26 cellular contexts compared by ENCODE assay signal in genomic region chr11:93829598-93829997, GRCh38. TPM values are rescaled to one million over a fixed set of nuclear protein-coding genes. Genes with fewer than 3 reads are reported as not detected.
DNase-seq lines count a peak whose midpoint lies in the region; ATAC-seq, FAIRE-seq and TF ChIP-seq lines count a peak whose summit lies in the region.
"Had no signal": no experiment of that assay in that cellular context is flagged by ENCODE, and none has a peak within 500 bp of the region (broad histone marks: within the 10 kb centered on the region; RNA-seq: fewer than 3 reads in every experiment).

No MANE protein-coding gene starts in this region.

- H2AFZ ChIP-seq in K562 (ENCODE audit: low read depth, low read length) = no peak overlapping the region

- H3K4me2 ChIP-seq in K562 (ENCODE audit: insufficient read depth, low read length) = no peak overlapping the region
- H3K4me2 ChIP-seq: BLaER1 had no signal

- H3K9me3 ChIP-seq in Caco-2 (no peaks in the 10 kb centered on the region), K562 (replicated peaks; ENCODE audit: control insufficient read depth, insufficient read depth, low read depth, low read length) (no peaks in the 10 kb centered on the region)
- H3K9me3 ChIP-seq: BE2C, BLaER1 had no signal

- H3K9ac ChIP-seq in K562 (ENCODE audit: insufficient read depth in 1 of 2, low read depth in 2 of 2, low read length in 2 of 2) = no peak overlapping the region
- H3K9ac ChIP-seq: BLaER1 had no signal

- no peak overlapping the region for H3K27ac ChIP-seq in K562 (ENCODE audit: extremely low read depth, low read depth, low read length)
- H3K27ac ChIP-seq: BLaER1 had no signal

- H3K27ac Mint-ChIP-seq in Caco-2 (ENCODE audit: unreplicated experiment) (peak overlapping the region; percentile 16), nephron progenitor cell (peak overlapping the region; percentile 10), MCF 10A (ENCODE audit: low read depth, unreplicated experiment) (no peak overlapping the region)
- no peak overlapping the region for H3K27ac Mint-ChIP-seq in effector memory CD8-positive, alpha-beta T cell
- H3K27ac Mint-ChIP-seq: CD14-positive monocyte; CD4-positive, alpha-beta memory T cell; CD4-positive, CD25-positive, alpha-beta regulatory T cell had no signal

- CTCF ChIA-PET in Caco-2 (lab: Charles Lee) = no interaction called here
- CTCF ChIA-PET in K562 (lab: Yijun Ruan, JAX; ENCODE audit: low intra/inter-chr PET ratio) = no interaction called here
- CTCF ChIA-PET in MCF 10A (lab: Yijun Ruan, JAX) = no interaction called here

- intact Hi-C loops in Caco-2 (cut with micrococcal nuclease; ENCODE audit: unreplicated experiment) (no loop called here), K562 (cut with micrococcal nuclease) (no loop called here), MCF 10A (cut with micrococcal nuclease) (no loop called here)

- ATAC-seq in K562 = peak; percentile 24
- ATAC-seq in effector memory CD8-positive, alpha-beta T cell (replicated peaks) = no peak

- TF ChIP-seq EP300 in K562 (IDR thresholded peaks at IDR 0.05; ENCODE audit: low read length) = no peak

- H3K9me3 Mint-ChIP-seq in Caco-2 (ENCODE audit: unreplicated experiment) (no peaks in the 10 kb centered on the region), nephron progenitor cell (no peaks in the 10 kb centered on the region), MCF 10A (ENCODE audit: unreplicated experiment) (no peaks in the 10 kb centered on the region)
- H3K9me3 Mint-ChIP-seq in effector memory CD8-positive, alpha-beta T cell = no peaks in the 10 kb centered on the region
- H3K9me3 Mint-ChIP-seq: CD4-positive, alpha-beta memory T cell; CD8-positive, alpha-beta memory T cell had no signal

- peaks cover 23% of the 10 kb centered on the region for H3K4me1 Mint-ChIP-seq in Caco-2 (ENCODE audit: low read depth, unreplicated experiment)
- no peaks in the 10 kb centered on the region for H3K4me1 Mint-ChIP-seq in nephron progenitor cell
- H3K4me1 Mint-ChIP-seq in effector memory CD8-positive, alpha-beta T cell (ENCODE audit: low read depth in 2 of 2) = no peaks in the 10 kb centered on the region
- H3K4me1 Mint-ChIP-seq in MCF 10A (ENCODE audit: insufficient read depth, unreplicated experiment) = no peaks in the 10 kb centered on the region
- H3K4me1 Mint-ChIP-seq: CD14-positive monocyte; CD4-positive, alpha-beta memory T cell; CD4-positive, CD25-positive, alpha-beta regulatory T cell; CD8-positive, alpha-beta memory T cell had no signal

- no peak overlapping the region for H3K4me3 Mint-ChIP-seq in Caco-2 (ENCODE audit: unreplicated experiment)
- H3K4me3 Mint-ChIP-seq in nephron progenitor cell = no peak overlapping the region
- H3K4me3 Mint-ChIP-seq in effector memory CD8-positive, alpha-beta T cell = no peak overlapping the region
- no peak overlapping the region for H3K4me3 Mint-ChIP-seq in MCF 10A (ENCODE audit: unreplicated experiment)
- H3K4me3 Mint-ChIP-seq: CD14-positive monocyte; CD4-positive, alpha-beta memory T cell; CD4-positive, CD25-positive, alpha-beta regulatory T cell; CD8-positive, alpha-beta memory T cell had no signal

- 0% methylated on average over 3 of the region's 3 CpGs for WGBS in K562 (ENCODE audit: insufficient coverage, low coverage, missing lambda C conversion rate)

- in situ Hi-C loops in K562 (cut with MboI) = no loop called here

- FAIRE-seq in K562 (lab: Jason Lieb, UNC) = no peak
- FAIRE-seq: A204.1, D721Med, G401.6, GM12891 had no signal

- H3K36me3 ChIP-seq in Caco-2 (ENCODE audit: control insufficient read depth, insufficient read depth, low read length) (no peaks in the 10 kb centered on the region), K562 (ENCODE audit: control insufficient read depth, insufficient read depth, low read length) (no peaks in the 10 kb centered on the region)
- H3K36me3 ChIP-seq: BE2C, BLaER1 had no signal

- no peaks in the 10 kb centered on the region for H3K79me2 ChIP-seq in K562 (ENCODE audit: control insufficient read depth, insufficient read depth, low read length)

- H3K4me1 ChIP-seq in Caco-2 (peaks cover 15% of the 10 kb centered on the region), K562 (replicated peaks in 1 of 2; ENCODE audit: control insufficient read depth in 2 of 2, insufficient read depth in 2 of 2, low read length in 2 of 2) (no peaks in the 10 kb centered on the region)
- H3K4me1 ChIP-seq: BE2C, BLaER1 had no signal

- no peak overlapping the region for H3K4me3 ChIP-seq in Caco-2 (ENCODE audit: low read depth, low read length)
- H3K4me3 ChIP-seq in K562 = no peak overlapping the region
- H3K4me3 ChIP-seq: BLaER1 had no signal

- H3K27me3 ChIP-seq in Caco-2 (replicated peaks; ENCODE audit: control insufficient read depth, insufficient read depth, low read length) (no peaks in the 10 kb centered on the region), K562 (ENCODE audit: control insufficient read depth in 2 of 2, insufficient read depth in 2 of 2, low read length in 2 of 2) (peaks cover 15 to 30% of the 10 kb centered on the region in 2 experiments; a peak in 4 of 5 replicates)
- H3K27me3 ChIP-seq: BE2C, BLaER1 had no signal

- H3K9me1 ChIP-seq in K562 (ENCODE audit: control insufficient read depth, insufficient read depth, low read length) = no peaks in the 10 kb centered on the region

- TF ChIP-seq POLR2A in K562 (conservative IDR thresholded peaks at IDR 0.05) = no peak

- no TSS peak for BruUV-seq in Caco-2 (replicated peaks; lab: Mats Ljungman, UMichigan)
- no TSS peak for BruUV-seq in K562 (replicated peaks; lab: Mats Ljungman, UMichigan)
- BruUV-seq in MCF 10A (replicated peaks; lab: Mats Ljungman, UMichigan) = no TSS peak

- H3K36me3 Mint-ChIP-seq in Caco-2 (ENCODE audit: insufficient read depth, unreplicated experiment) = no peaks in the 10 kb centered on the region
- no peaks in the 10 kb centered on the region for H3K36me3 Mint-ChIP-seq in nephron progenitor cell (ENCODE audit: low read depth)
- peaks cover 3% of the 10 kb centered on the region for H3K36me3 Mint-ChIP-seq in effector memory CD8-positive, alpha-beta T cell (ENCODE audit: insufficient read depth)
- no peaks in the 10 kb centered on the region for H3K36me3 Mint-ChIP-seq in MCF 10A (ENCODE audit: insufficient read depth, unreplicated experiment)
- H3K36me3 Mint-ChIP-seq: CD14-positive monocyte; CD4-positive, alpha-beta memory T cell; CD4-positive, CD25-positive, alpha-beta regulatory T cell had no signal

- POLR2A ChIA-PET in Caco-2 (lab: Charles Lee) = interaction anchor here (0.6 kb wide), 1 partner anchor 12 kb away, joined by 3 read pairs; no protein-coding TSS in a partner anchor
- POLR2A ChIA-PET in K562 (lab: Yijun Ruan, JAX) = interaction anchor here (0.6 kb wide), 1 partner anchor 11 kb away, joined by 5 read pairs; no protein-coding TSS in a partner anchor
- POLR2A ChIA-PET in MCF 10A (lab: Yijun Ruan, JAX) = no interaction called here

- no peak for TF ChIP-seq CTCF in Caco-2 (IDR thresholded peaks at IDR 0.05; ENCODE audit: insufficient read depth in 1 of 2, low read depth in 1 of 2, low read length in 1 of 2, severe bottlenecking in 1 of 2, unreplicated experiment in 1 of 2)
- TF ChIP-seq CTCF in K562 (IDR thresholded peaks at IDR 0.05 in 2 of 3, conservative IDR thresholded peaks at IDR 0.05 in 1 of 3; ENCODE audit: insufficient read depth in 2 of 3, low read depth in 1 of 3, low read length in 3 of 3) = no peak
- no peak for TF ChIP-seq CTCF in nephron progenitor cell (IDR thresholded peaks at IDR 0.05)
- TF ChIP-seq CTCF in MCF 10A (IDR thresholded peaks at IDR 0.05; ENCODE audit: unreplicated experiment) = no peak

- no peaks in the 10 kb centered on the region for H3K27me3 Mint-ChIP-seq in Caco-2 (ENCODE audit: insufficient read depth, unreplicated experiment)
- peaks cover 3% of the 10 kb centered on the region for H3K27me3 Mint-ChIP-seq in nephron progenitor cell (ENCODE audit: low read depth, poor library complexity)
- peaks cover 9 to 34% of the 10 kb centered on the region in 2 donors for H3K27me3 Mint-ChIP-seq in effector memory CD8-positive, alpha-beta T cell
- H3K27me3 Mint-ChIP-seq in MCF 10A (ENCODE audit: insufficient read depth, unreplicated experiment) = no peaks in the 10 kb centered on the region

- 0 out of 2 replicates have a peak, but pooled peaks cover 4% of the 10 kb centered on the region for H4K20me1 ChIP-seq in K562 (replicated peaks; ENCODE audit: control insufficient read depth, insufficient read depth, low read length)
- H4K20me1 ChIP-seq: BLaER1 had no signal

- no peak for TF ChIP-seq RAD21 in K562 (CRISPR knock-in tag; conservative IDR thresholded peaks at IDR 0.05 in 1 of 2, IDR thresholded peaks at IDR 0.05 in 1 of 2)

- no peak for DNase-seq in Caco-2
- no peak for DNase-seq in K562 (ENCODE audit: extremely low read depth in 1 of 4, low spot score in 3 of 4)
- peak; percentile 9 for DNase-seq in iPS-NIHi7 (ENCODE audit: extremely low spot score)
- DNase-seq in nephron progenitor cell = no peak
- DNase-seq in effector memory CD8-positive, alpha-beta T cell = no peak
- no peak for DNase-seq in MCF 10A (ENCODE audit: unreplicated experiment)
- no peak for DNase-seq in activated CD4-positive, alpha-beta T cell treated with anti-CD3 and anti-CD28 coated beads, Interleukin-2, amount 50 U/mL, for 4 hours
- no peak for DNase-seq in UCSD-AML1 (lab: John Stamatoyannopoulos, UW; ENCODE audit: unreplicated experiment)
- DNase-seq: 8988T; ACHN; BE2C; C1 segment of cervical spinal cord; Calu3; CD4-positive, alpha-beta memory T cell; CD4-positive, CD25-positive, alpha-beta regulatory T cell; CD8-positive, alpha-beta memory T cell; COR-L47; DMS79 treated with DMSO at 0.1 percent for 48 hours; GF-D8 had no signal

RNA-seq across cellular contexts. Expression of gene VSTM5, which starts 20.8 kb away (rescaled TPM):
- 0.74 and 1.5 TPM in 2 replicates for total RNA-seq in Caco-2 (2022)
- not detected in 2 replicates for total RNA-seq in K562 (2011; cell fraction: chromatin; rRNA removed; ENCODE audit: low replicate concordance)
- total RNA-seq in K562 (2011; cell fraction: nucleolus; rRNA removed) = not detected in 2 replicates
- total RNA-seq in K562 (2011; cell fraction: nucleoplasm; rRNA removed) = not detected in 2 replicates
- not detected in 2 replicates for total RNA-seq in K562 (2014; rRNA removed)
- total RNA-seq in K562 (2014; rRNA removed; fragmentation: Illumina TruSeq; extraction: Trizol) = not detected in 2 replicates
- total RNA-seq in K562 (2015; rRNA removed; fragmentation: Illumina TruSeq; extraction: Trizol) = not detected in 2 replicates
- total RNA-seq in K562 (2021) = not detected in 2 replicates
- polyA plus RNA-seq in K562 (2011; rRNA removed) = not detected in 2 replicates
- not detected in 2 replicates for polyA plus RNA-seq in K562 (2011; cell fraction: cytosol; rRNA removed)
- polyA plus RNA-seq in K562 (2011; cell fraction: nucleus; rRNA removed) = not detected in 2 replicates
- 0.03 TPM in 1 of 2 replicates, not detected in the other for polyA plus RNA-seq in K562 (2012)
- polyA plus RNA-seq in K562 (2014; fragmentation: Illumina TruSeq; extraction: Trizol) = not detected in 2 replicates
- polyA plus RNA-seq in K562 (2014; fragmentation: Nextera tagmentation; extraction: Ambion mirVana) = under 1 TPM in 1 of 2 experiments, not detected in 1; 0.01 TPM
- not detected in 2 replicates for polyA plus RNA-seq in K562 (2014; rRNA removed)
- polyA minus RNA-seq in K562 (2011; rRNA and poly(A)+ RNA removed) = not detected in 2 replicates
- polyA minus RNA-seq in K562 (2011; cell fraction: cytosol; rRNA and poly(A)+ RNA removed) = not detected in 2 replicates
- not detected in 2 replicates for polyA minus RNA-seq in K562 (2011; cell fraction: nucleus; rRNA and poly(A)+ RNA removed)
- not detected in 2 replicates for total RNA-seq in MCF 10A (2022)
- total RNA-seq: A673; CD4-positive, alpha-beta memory T cell; CD4-positive, CD25-positive, alpha-beta regulatory T cell; CD8-positive, alpha-beta memory T cell had no signal
- polyA plus RNA-seq: CD14-positive monocyte; CD4-positive, alpha-beta memory T cell; CD8-positive, alpha-beta memory T cell had no signal

RNA-seq across cellular contexts. Expression of gene MED17, which starts 45.5 kb away (rescaled TPM):
- total RNA-seq in Caco-2 (2022) = 54.0 and 63.5 TPM in 2 replicates
- 55.0 and 121 TPM in 2 replicates for total RNA-seq in K562 (2011; cell fraction: chromatin; rRNA removed; ENCODE audit: low replicate concordance)
- total RNA-seq in K562 (2011; cell fraction: nucleolus; rRNA removed) = 36.2 and 37.2 TPM in 2 replicates
- 65.5 and 106 TPM in 2 replicates for total RNA-seq in K562 (2011; cell fraction: nucleoplasm; rRNA removed)
- total RNA-seq in K562 (2014; rRNA removed) = 29.8 and 30.7 TPM in 2 replicates
- total RNA-seq in K562 (2014; rRNA removed; fragmentation: Illumina TruSeq; extraction: Trizol) = 34.5 and 35.1 TPM in 2 replicates
- total RNA-seq in K562 (2015; rRNA removed; fragmentation: Illumina TruSeq; extraction: Trizol) = 31.5 and 32.4 TPM in 2 replicates
- total RNA-seq in K562 (2021) = 34.7 and 35.0 TPM in 2 replicates
- 20.3 and 22.0 TPM in 2 replicates for polyA plus RNA-seq in K562 (2011; rRNA removed)
- 7.8 and 8.2 TPM in 2 replicates for polyA plus RNA-seq in K562 (2011; cell fraction: cytosol; rRNA removed)
- 31.3 and 40.5 TPM in 2 replicates for polyA plus RNA-seq in K562 (2011; cell fraction: nucleus; rRNA removed)
- polyA plus RNA-seq in K562 (2012) = 12.7 and 15.4 TPM in 2 replicates
- polyA plus RNA-seq in K562 (2014; fragmentation: Illumina TruSeq; extraction: Trizol) = 22.1 and 26.8 TPM in 2 replicates
- polyA plus RNA-seq in K562 (2014; fragmentation: Nextera tagmentation; extraction: Ambion mirVana) = 1 to 10 TPM; 6.7 to 7.7 TPM
- 21.5 and 21.7 TPM in 2 replicates for polyA plus RNA-seq in K562 (2014; rRNA removed)
- polyA minus RNA-seq in K562 (2011; rRNA and poly(A)+ RNA removed) = 30.5 and 37.4 TPM in 2 replicates
- polyA minus RNA-seq in K562 (2011; cell fraction: cytosol; rRNA and poly(A)+ RNA removed) = 11.0 and 14.2 TPM in 2 replicates
- polyA minus RNA-seq in K562 (2011; cell fraction: nucleus; rRNA and poly(A)+ RNA removed) = 36.9 and 49.5 TPM in 2 replicates
- 42.2 and 43.9 TPM in 2 replicates for total RNA-seq in MCF 10A (2022)

Comparison
In these comparisons a context has a peak if more than half of its experiments do, and no peak if none do; other contexts are left out.
1. H3K27ac Mint-ChIP-seq: peak in Caco-2 (single experiment) and nephron progenitor cell (single experiment); none in effector memory CD8-positive, alpha-beta T cell (0 of 2) and MCF 10A (single experiment).